In the genomic region with DNA sequence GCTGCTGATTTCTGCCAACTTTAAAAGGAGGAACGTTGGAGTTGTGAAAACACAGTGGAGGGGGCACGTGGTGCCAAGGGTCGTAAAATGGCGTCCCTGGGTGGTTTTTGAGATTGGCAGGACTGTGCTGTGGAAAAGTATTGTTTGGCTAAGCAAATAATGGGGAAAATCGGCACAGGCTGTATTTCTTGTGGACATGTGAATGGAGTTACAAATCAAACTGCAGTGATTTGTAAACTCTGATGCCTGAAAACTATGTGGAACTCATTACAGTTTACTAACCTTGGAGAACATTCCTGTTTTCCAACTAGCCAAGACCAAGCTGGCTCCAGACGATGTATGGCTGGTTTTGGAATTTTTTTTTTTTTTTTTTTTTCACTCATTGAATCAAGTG, we compare ENCODE assay signal across 10 cellular contexts.
A peak's percentile ranks its signal among the peaks of the same experiment; 100 is the strongest.
DNase-seq lines count a peak whose midpoint lies in the region; ATAC-seq and TF ChIP-seq lines count a peak whose summit lies in the region.
"Had no signal": no experiment of that assay in that cellular context is flagged by ENCODE, and none has a peak within 500 bp of the region (broad histone marks: within the 10 kb centered on the region; RNA-seq: fewer than 3 reads in every experiment).

No MANE protein-coding gene starts in this region.

- in situ Hi-C loops in Caki2 (cut with HindIII; ENCODE audit: low pct_unique_long_range_greater_than_20kb, low sequenced_read_pairs): no loop called here

- H3K9me3 ChIP-seq in RWPE2 (ENCODE audit: severe bottlenecking) (no peaks in the 10 kb centered on the region), upper lobe of left lung (no peaks in the 10 kb centered on the region)

- TF ChIP-seq CTCF in RWPE2 (IDR thresholded peaks at IDR 0.05; ENCODE audit: poor library complexity, severe bottlenecking) (no peak), upper lobe of left lung (IDR thresholded peaks at IDR 0.05) (no peak)

- ATAC-seq in RWPE2 (ENCODE audit: low read depth): no peak
- peak; percentile 75 for ATAC-seq in sciatic nerve
- ATAC-seq in activated CD4-positive, CD25-positive, alpha-beta regulatory T cell treated with anti-CD3 and anti-CD28 coated beads, Interleukin-2, amount 50 U/mL, for 24 hours: no peak
- ATAC-seq in upper lobe of left lung (ENCODE audit: low FRiP score in 2 of 2): no peak
- ATAC-seq in HG03025 (IDR thresholded peaks at IDR 0.05; ENCODE audit: low FRiP score, unreplicated experiment): no peak

- no peak for TF ChIP-seq EP300 in upper lobe of left lung (IDR thresholded peaks at IDR 0.05)

- no peak for TF ChIP-seq POLR2A in upper lobe of left lung (IDR thresholded peaks at IDR 0.05)

- intact Hi-C loops in sciatic nerve (cut with DNase I): no loop called here

- H3K4me3 ChIP-seq in RWPE2 (ENCODE audit: severe bottlenecking) (no peak overlapping the region), upper lobe of left lung (no peak overlapping the region)

- peaks cover 71% of the 10 kb centered on the region for H3K4me1 ChIP-seq in RWPE2 (ENCODE audit: insufficient read depth, poor library complexity, severe bottlenecking)
- no peaks in the 10 kb centered on the region for H3K4me1 ChIP-seq in upper lobe of left lung

- peak; percentile 49 for DNase-seq in Caki2 (ENCODE audit: low read depth)
- DNase-seq in RWPE2 (ENCODE audit: low spot score): no peak
- peak; percentile 75 for DNase-seq in fibroblast of peridontal ligament (ENCODE audit: extremely low read depth)
- no peak for DNase-seq in sciatic nerve (ENCODE audit: low spot score)
- DNase-seq in stimulated activated CD4-positive, alpha-beta T cell treated with anti-CD3 and anti-CD28 coated beads, Interleukin-2, amount 100 ng/mL, for 48 hours: no peak
- DNase-seq in upper lobe of left lung: no peak
- DNase-seq: NCI-H2227 treated with DMSO at 0.1 percent for 48 hours had no signal

- H3K27ac ChIP-seq in RWPE2 (ENCODE audit: poor library complexity, severe bottlenecking) (peak overlapping the region; percentile 96), upper lobe of left lung (no peak overlapping the region)
- H3K27ac ChIP-seq: C4-2B had no signal

- H3K36me3 ChIP-seq in RWPE2 (ENCODE audit: low read depth): peaks cover 34% of the 10 kb centered on the region
- no peaks in the 10 kb centered on the region for H3K36me3 ChIP-seq in upper lobe of left lung

- WGBS in upper lobe of left lung, 2 donors: 65 to 74% methylated on average over 6 of the region's 6 CpGs

- H3K27me3 ChIP-seq in RWPE2 (ENCODE audit: insufficient read depth, poor library complexity, severe bottlenecking): no peaks in the 10 kb centered on the region
- H3K27me3 ChIP-seq in upper lobe of left lung: no peaks in the 10 kb centered on the region

Comparison
In these comparisons a context has a peak if more than half of its experiments do, and no peak if none do; other contexts are left out.
1. DNase-seq: peak in Caki2 (single experiment) and fibroblast of peridontal ligament (single experiment); none in RWPE2 (single experiment), sciatic nerve (single experiment), stimulated activated CD4-positive, alpha-beta T cell treated with anti-CD3 and anti-CD28 coated beads, Interleukin-2, amount 100 ng/mL, for 48 hours (0 of 2) and upper lobe of left lung (0 of 2).